ENCODE assay signal across 19 cellular contexts in the genomic region with DNA sequence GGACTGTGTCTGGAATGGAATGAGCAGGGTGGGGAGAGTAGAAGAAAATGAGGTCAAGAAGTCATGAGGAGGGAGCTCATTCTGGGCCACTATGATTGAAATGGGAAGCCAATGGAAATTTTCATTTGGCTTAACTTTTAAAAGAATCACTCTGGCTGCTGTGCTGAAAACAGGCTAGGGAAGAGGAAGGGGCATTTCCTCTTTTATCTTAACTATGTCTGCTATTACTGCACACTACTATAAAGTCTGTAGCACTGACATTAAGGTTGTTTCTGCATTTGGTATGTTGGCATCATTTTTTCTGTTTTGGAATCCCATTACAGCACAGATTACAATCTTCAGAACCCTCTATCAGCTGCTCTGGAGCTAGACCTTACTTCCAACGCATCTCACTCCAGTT. TPM values are rescaled to one million over a fixed set of nuclear protein-coding genes. Genes with fewer than 3 reads are reported as not detected.
DNase-seq lines count a peak whose midpoint lies in the region; ATAC-seq and TF ChIP-seq lines count a peak whose summit lies in the region.
"Had no signal": no experiment of that assay in that cellular context is flagged by ENCODE, and none has a peak within 500 bp of the region (broad histone marks: within the 10 kb centered on the region; RNA-seq: fewer than 3 reads in every experiment).

No MANE protein-coding gene starts in this region.

- CTCF ChIA-PET in activated B cell treated with CpG ODN at 0.5 μM for 24 hours (lab: Charles Lee) = no interaction called here

- H3F3A ChIP-seq in DOHH2 (ENCODE audit: control insufficient read depth, insufficient read depth) = peaks cover 8% of the 10 kb centered on the region; the same call in 1 of the 2 replicates

- H3K4me3 Mint-ChIP-seq in CD14-positive monocyte (peak overlapping the region; percentile 60 to 65), activated B cell treated with CpG ODN at 0.5 μM for 24 hours (peak overlapping the region; percentile 44)

- in situ Hi-C loops in transverse colon (cut with MboI; ENCODE audit: low pct_ligation_motif_present in 1 of 4, low pct_unique_long_range_greater_than_20kb in 1 of 4, low sequenced_read_pairs in 3 of 4) = no loop called here

- ATAC-seq in activated B cell treated with CpG ODN at 0.5 μM for 24 hours (ENCODE audit: low read depth) = peak; percentile 67
- ATAC-seq: gastroesophageal sphincter had no signal

- 67 to 100% methylated on average over 1 of the region's 1 CpG for WGBS in transverse colon (ENCODE audit: low coverage in 1 of 2), 2 donors

- H3K79me2 ChIP-seq in DOHH2 (ENCODE audit: control insufficient read depth, low read length) = peaks cover 54% of the 10 kb centered on the region

- TF ChIP-seq CTCF in CD14-positive monocyte (IDR thresholded peaks at IDR 0.05) (no peak), DOHH2 (IDR thresholded peaks at IDR 0.05; ENCODE audit: low read depth, low read length, poor library complexity, severe bottlenecking) (no peak), activated B cell treated with CpG ODN at 0.5 μM for 24 hours (IDR thresholded peaks at IDR 0.05) (no peak), transverse colon (IDR thresholded peaks at IDR 0.05) (no peak)

- H3K27ac ChIP-seq in DOHH2 (ENCODE audit: low read depth, low read length) = no peak overlapping the region; the same call in 1 of the 2 replicates
- no peak overlapping the region for H3K27ac ChIP-seq in transverse colon
- H3K27ac ChIP-seq: C4-2B, gastroesophageal sphincter had no signal

- POLR2A ChIA-PET in activated B cell treated with CpG ODN at 0.5 μM for 24 hours (lab: Charles Lee) = interaction anchor here (0.7 to 0.9 kb wide), 2 partner anchors 9 to 100 kb away, joined by 3 to 5 read pairs; a partner anchor contains a TSS

- H3K36me3 Mint-ChIP-seq in CD14-positive monocyte = peaks cover 54 to 74% of the 10 kb centered on the region in 2 donors
- H3K36me3 Mint-ChIP-seq in activated B cell treated with CpG ODN at 0.5 μM for 24 hours (ENCODE audit: low read depth) = peaks cover 74% of the 10 kb centered on the region

- H3K4me1 Mint-ChIP-seq in CD14-positive monocyte (peaks cover 22% of the 10 kb centered on the region), activated B cell treated with CpG ODN at 0.5 μM for 24 hours (peaks cover 29% of the 10 kb centered on the region)

- no peak for TF ChIP-seq POLR2A in transverse colon (IDR thresholded peaks at IDR 0.05)

- H3K9me3 ChIP-seq in DOHH2 (ENCODE audit: control insufficient read depth, insufficient read depth, low read length) (no peaks in the 10 kb centered on the region), transverse colon (no peaks in the 10 kb centered on the region)
- H3K9me3 ChIP-seq: gastroesophageal sphincter had no signal

- no peak for TF ChIP-seq EP300 in transverse colon (IDR thresholded peaks at IDR 0.05; ENCODE audit: low read depth)

- H3K27me3 Mint-ChIP-seq in CD14-positive monocyte (ENCODE audit: low read depth in 3 of 3) (peaks cover 0 to 2% (median 0%) of the 10 kb centered on the region in 3 donors), activated B cell treated with CpG ODN at 0.5 μM for 24 hours (no peaks in the 10 kb centered on the region)

- DNase-seq in CD14-positive monocyte (ENCODE audit: low spot score) = no peak
- DNase-seq in activated B cell treated with CpG ODN at 0.5 μM for 24 hours = no peak
- peak; percentile 29 for DNase-seq in medulla oblongata (ENCODE audit: extremely low spot score)
- no peak for DNase-seq in transverse colon
- DNase-seq in effector CD4-positive, alpha-beta T cell = no peak
- DNase-seq in KG1 (lab: John Stamatoyannopoulos, UW) = no peak
- DNase-seq: activated effector memory CD4-positive, alpha-beta T cell treated with Interleukin-2 at 50 U/mL for 16 hours; GDM1; islet precursor cell; Karpas-422; NCI-H2081; NCI-H748 treated with DMSO at 0.1 percent for 48 hours; SHP77; stimulated activated CD4-positive, alpha-beta T cell treated with anti-CD3 and anti-CD28 coated beads, Interleukin-2, amount 100 ng/mL, for 48 hours had no signal

- H3K9me3 Mint-ChIP-seq in CD14-positive monocyte (no peaks in the 10 kb centered on the region), activated B cell treated with CpG ODN at 0.5 μM for 24 hours (no peaks in the 10 kb centered on the region)

- H3K27ac Mint-ChIP-seq in CD14-positive monocyte (peak overlapping the region; percentile 78 to 92 (median 85)), activated B cell treated with CpG ODN at 0.5 μM for 24 hours (peak overlapping the region; percentile 77)

- intact Hi-C loops in CD14-positive monocyte (cut with micrococcal nuclease) (loop anchor here (10.0 kb wide), 2 partner anchors 94 to 96 kb away; a partner anchor contains a TSS), activated B cell treated with CpG ODN at 0.5 μM for 24 hours (cut with micrococcal nuclease) (no loop called here), transverse colon (cut with DNase I; ENCODE audit: low total_unique reads) (no loop called here)

- H3K4me3 ChIP-seq in DOHH2 (ENCODE audit: low read length) (no peak overlapping the region), transverse colon (no peak overlapping the region)
- H3K4me3 ChIP-seq: gastroesophageal sphincter had no signal

- H3K27me3 ChIP-seq in DOHH2 (ENCODE audit: control insufficient read depth, low read length) (no peaks in the 10 kb centered on the region), transverse colon (no peaks in the 10 kb centered on the region)
- H3K27me3 ChIP-seq: gastroesophageal sphincter had no signal

- H3K36me3 ChIP-seq in DOHH2 (ENCODE audit: control insufficient read depth, low read length) = peaks cover 98% of the 10 kb centered on the region
- peaks cover 0 to 61% (median 30%) of the 10 kb centered on the region in 4 donors for H3K36me3 ChIP-seq in transverse colon

- no peaks in the 10 kb centered on the region for H3K9me2 ChIP-seq in DOHH2 (replicated peaks; ENCODE audit: control insufficient read depth, low read length)

- peak overlapping the region; percentile 34 for H3K4me2 ChIP-seq in DOHH2 (ENCODE audit: low read length)

- peaks cover 28% of the 10 kb centered on the region for H3K4me1 ChIP-seq in DOHH2 (ENCODE audit: control insufficient read depth, low read length)
- peaks cover 0 to 7% (median 0%) of the 10 kb centered on the region in 4 donors for H3K4me1 ChIP-seq in transverse colon

- H4K20me1 ChIP-seq in DOHH2 (ENCODE audit: control insufficient read depth, insufficient read depth, low read depth, low read length) = peaks cover 8% of the 10 kb centered on the region; the same call in 1 of the 2 replicates

RNA-seq across cellular contexts. Expression of a gene that starts 8.2 kb away (rescaled TPM):
- 1 to 10 TPM; 4.1 to 5.1 TPM for polyA plus RNA-seq in CD14-positive monocyte
- total RNA-seq in activated B cell treated with CpG ODN at 0.5 μM for 24 hours (42.0 and 45.1 TPM in 2 replicates), transverse colon (10 to 100 TPM; 13.5 to 93.9 (median 20.9) TPM)

RNA-seq across cellular contexts. Expression of a gene that starts 45.0 kb away (rescaled TPM):
- polyA plus RNA-seq in CD14-positive monocyte = 10 to 100 TPM in 1 of 2 donors, 1 to 10 TPM in 1; 9.8 to 11.9 TPM
- total RNA-seq in activated B cell treated with CpG ODN at 0.5 μM for 24 hours (34.7 and 38.0 TPM in 2 replicates), transverse colon (10 to 100 TPM; 27.7 to 59.1 (median 47.2) TPM)

RNA-seq across cellular contexts. Expression of a gene that starts 53.0 kb away (rescaled TPM):
- polyA plus RNA-seq in CD14-positive monocyte = not detected
- total RNA-seq in activated B cell treated with CpG ODN at 0.5 μM for 24 hours = not detected in 2 replicates
- not detected for total RNA-seq in transverse colon
- total RNA-seq: gastroesophageal sphincter, H1, renal cortical epithelial cell had no signal
- polyA plus RNA-seq: H1 had no signal

Comparison
In these comparisons a context has a peak if more than half of its experiments do, and no peak if none do; other contexts are left out.
1. intact Hi-C loops: an anchor here in CD14-positive monocyte (10.0 kb wide); none called in activated B cell treated with CpG ODN at 0.5 μM for 24 hours and transverse colon.